8 cellular contexts compared by ENCODE assay signal in the genomic region with DNA sequence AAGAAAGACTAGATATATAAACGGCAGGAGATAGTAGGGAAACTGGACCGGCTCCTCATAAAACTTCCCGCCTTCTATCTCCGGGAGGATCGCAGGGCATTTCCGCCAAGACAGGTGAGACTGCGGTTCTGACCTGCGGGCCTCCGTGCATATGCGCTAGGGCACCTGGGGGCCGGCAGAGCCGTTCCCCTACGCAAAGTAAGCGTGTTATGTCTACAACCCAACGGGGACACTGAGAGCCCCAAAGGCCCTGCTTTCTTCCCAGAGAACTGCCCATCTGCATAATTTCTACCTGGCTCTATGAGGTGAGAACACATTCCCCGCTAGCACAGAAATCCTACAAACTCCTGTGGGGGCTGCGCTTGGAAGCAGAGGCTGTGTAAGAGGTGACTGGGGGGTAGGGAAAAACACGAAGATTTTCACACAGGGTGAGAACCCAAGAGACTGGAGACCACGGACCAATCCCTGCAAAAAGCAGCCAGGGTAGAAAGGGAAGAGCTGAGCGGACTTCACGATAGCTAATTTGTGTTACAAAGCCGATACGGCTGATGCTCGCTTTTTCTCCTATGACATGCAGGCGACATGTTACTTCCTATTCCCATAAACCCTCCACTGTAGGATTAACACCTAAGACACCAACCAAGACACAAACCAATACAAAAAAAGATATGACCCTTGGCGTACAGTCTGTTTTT. TPM values are rescaled to one million over a fixed set of nuclear protein-coding genes. Genes with fewer than 3 reads are reported as not detected.
DNase-seq lines count a peak whose midpoint lies in the region; ATAC-seq and TF ChIP-seq lines count a peak whose summit lies in the region.
"Not testable (repeated sequence)": the region's sequence is repeated elsewhere in the genome, so short reads cannot be mapped to it uniquely, and the experiment has no call there.

No MANE protein-coding gene starts in this region.

- DNase-seq in NCI-H1105 treated with DMSO at 0.1 percent for 48 hours (lab: John Stamatoyannopoulos, UW) = peak; percentile 98
- DNase-seq in SJCRH30 = peak; percentile 86 to 96
- DNase-seq in activated naive CD4-positive, alpha-beta T cell treated with anti-CD3 and anti-CD28 coated beads for 36 hours = peak; percentile 58
- DNase-seq in glomerular visceral epithelial cell (ENCODE audit: extremely low spot score) = peak; percentile 90
- peak; percentile 83 for DNase-seq in pons (ENCODE audit: low spot score)
- DNase-seq in uterus = peak in 1 of 2 donors; percentile 66

- H3K4me3 ChIP-seq in SJCRH30 = peak overlapping the region; percentile 19
- H3K4me3 ChIP-seq in uterus = peak overlapping the region in 1 of 2 donors; percentile 36

- H3K27ac ChIP-seq in SJCRH30 (peak overlapping the region; percentile 100; the same call in 1 of the 2 replicates), uterus (peak overlapping the region; percentile 61 to 89)

- not testable (repeated sequence) for H3K27me3 Mint-ChIP-seq in activated naive CD4-positive, alpha-beta T cell treated with anti-CD3 and anti-CD28 coated beads for 36 hours (ENCODE audit: low read depth)

- H3K36me3 Mint-ChIP-seq in activated naive CD4-positive, alpha-beta T cell treated with anti-CD3 and anti-CD28 coated beads for 36 hours (ENCODE audit: low read depth) = not testable (repeated sequence)

- H3K27me3 ChIP-seq in SJCRH30, uterus: not testable (repeated sequence)

- H3K4me1 ChIP-seq in SJCRH30, uterus: not testable (repeated sequence)

- not testable (repeated sequence) for H3K4me1 Mint-ChIP-seq in activated naive CD4-positive, alpha-beta T cell treated with anti-CD3 and anti-CD28 coated beads for 36 hours (ENCODE audit: low read depth)

- ATAC-seq in GM18498 (IDR thresholded peaks at IDR 0.05; ENCODE audit: unreplicated experiment) (peak; percentile 98), HG02840 (IDR thresholded peaks at IDR 0.05; ENCODE audit: low FRiP score, unreplicated experiment) (peak; percentile 87)

- not testable (repeated sequence) for H3K4me3 Mint-ChIP-seq in activated naive CD4-positive, alpha-beta T cell treated with anti-CD3 and anti-CD28 coated beads for 36 hours

- not testable (repeated sequence) for H3K27ac Mint-ChIP-seq in activated naive CD4-positive, alpha-beta T cell treated with anti-CD3 and anti-CD28 coated beads for 36 hours

- not testable (repeated sequence) for H3K9me3 Mint-ChIP-seq in activated naive CD4-positive, alpha-beta T cell treated with anti-CD3 and anti-CD28 coated beads for 36 hours

- not testable (repeated sequence) for H3K9me3 ChIP-seq in SJCRH30 (replicated peaks); uterus

- TF ChIP-seq CTCF in uterus (IDR thresholded peaks at IDR 0.05) = not testable (repeated sequence)

- CTCF ChIA-PET in activated naive CD4-positive, alpha-beta T cell treated with anti-CD3 and anti-CD28 coated beads for 36 hours (lab: Charles Lee) = not testable (repeated sequence)

- not testable (repeated sequence) for TF ChIP-seq POLR2A in uterus (IDR thresholded peaks at IDR 0.05)

- H3K36me3 ChIP-seq in SJCRH30, uterus: not testable (repeated sequence)

- intact Hi-C loops in activated naive CD4-positive, alpha-beta T cell treated with anti-CD3 and anti-CD28 coated beads for 36 hours (cut with micrococcal nuclease) = loop anchor here (5.0 kb wide), 2 partner anchors 71 to 389 kb away; partner anchors contain the start of gene NECAP2
- intact Hi-C loops in uterus (cut with DNase I; ENCODE audit: low total_unique reads) = not testable (repeated sequence)

RNA-seq across cellular contexts. Expression of gene RNU1-1, which starts 0.5 kb away (rescaled TPM):
- under 0.01 TPM in 2 replicates for total RNA-seq in SJCRH30 (2014; rRNA removed; shearing (Covaris generic))
- total RNA-seq in activated naive CD4-positive, alpha-beta T cell treated with anti-CD3 and anti-CD28 coated beads for 36 hours = 1,000 to 10,000 TPM; 1,341 to 1,386 TPM
- 1,000 to 10,000 TPM in 1 of 4 donors, under 1 TPM in 3; under 0.01 to 2,125 (median under 0.01) TPM for total RNA-seq in uterus
